24 cellular contexts compared by ENCODE assay signal in the genomic region with DNA sequence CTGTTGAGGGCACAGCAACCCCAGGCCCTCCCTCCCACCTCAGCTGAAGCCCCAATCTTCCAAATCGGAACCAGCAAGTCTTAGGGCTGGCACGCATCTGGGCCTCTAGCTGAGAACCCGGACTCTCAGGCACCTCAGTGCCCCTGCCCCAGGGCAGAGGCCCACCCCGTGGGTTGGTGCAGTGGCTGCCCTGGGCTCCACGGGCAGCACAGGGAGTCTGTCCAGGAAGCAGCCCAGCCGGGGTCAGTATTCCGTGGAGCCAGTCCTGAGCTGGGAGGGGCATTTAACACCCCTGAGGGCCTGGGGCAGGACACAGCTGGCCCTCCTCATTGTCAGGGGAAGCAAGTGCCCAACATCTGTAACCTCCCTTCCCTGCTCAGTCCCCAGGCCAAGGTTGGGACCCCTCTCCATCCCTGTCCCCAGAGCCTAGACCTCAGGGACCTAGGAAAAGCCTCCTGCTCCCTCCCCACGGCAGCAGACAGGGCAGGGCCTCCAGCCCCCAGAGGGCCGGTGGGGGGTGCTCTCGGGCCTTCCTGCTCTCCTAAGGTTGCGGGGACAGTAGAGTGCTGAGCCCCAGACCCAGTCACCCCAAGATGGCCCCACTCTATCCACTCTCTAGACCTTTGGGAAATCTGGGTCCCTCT. TPM values are rescaled to one million over a fixed set of nuclear protein-coding genes. Genes with fewer than 3 reads are reported as not detected.
A peak's percentile ranks its signal among the peaks of the same experiment; 100 is the strongest.
DNase-seq lines count a peak whose midpoint lies in the region; ATAC-seq, FAIRE-seq and TF ChIP-seq lines count a peak whose summit lies in the region.
"Had no signal": no experiment of that assay in that cellular context is flagged by ENCODE, and none has a peak within 500 bp of the region (broad histone marks: within the 10 kb centered on the region; RNA-seq: fewer than 3 reads in every experiment).

No MANE protein-coding gene starts in this region.

- peak overlapping the region; percentile 56 for H2BK15ac ChIP-seq in neuronal stem cell (ENCODE audit: low read length)

- TF ChIP-seq POLR2A in HepG2 (IDR thresholded peaks at IDR 0.05; ENCODE audit: insufficient read depth in 1 of 2, low read depth in 2 of 2, low read length in 2 of 2): no peak

- intact Hi-C loops in HepG2 (cut with micrococcal nuclease; ENCODE audit: unreplicated experiment) (loop anchor here (5.0 kb wide), 1 partner anchor 35 kb away; a partner anchor contains a TSS), heart right ventricle (cut with DNase I) (no loop called here)

- H3K4me3 ChIP-seq in liver (ENCODE audit: low read depth in 1 of 3, low read length in 3 of 3): no peak overlapping the region
- no peak overlapping the region; a peak in 1 of 6 replicates for H3K4me3 ChIP-seq in HepG2 (replicated peaks in 1 of 3; ENCODE audit: insufficient read depth in 1 of 3, low read depth in 2 of 3, low read length in 3 of 3)
- no peak overlapping the region for H3K4me3 ChIP-seq in heart right ventricle
- no peak overlapping the region for H3K4me3 ChIP-seq in neuronal stem cell (ENCODE audit: low read length in 2 of 2)
- H3K4me3 ChIP-seq: adrenal gland, breast epithelium, hepatocyte, lower lobe of right lung, MG63, tibial nerve had no signal

- no TSS peak for BruUV-seq in HepG2 (replicated peaks; lab: Mats Ljungman, UMichigan)

- TF ChIP-seq RAD21 in liver (IDR thresholded peaks at IDR 0.05) (no peak), HepG2 (CRISPR knock-in tag; IDR thresholded peaks at IDR 0.05) (no peak)

- TF ChIP-seq CTCF in liver (IDR thresholded peaks at IDR 0.05; ENCODE audit: low read depth, low read length, missing input control) (no peak), HepG2 (CRISPR knock-in tag; IDR thresholded peaks at IDR 0.05) (no peak), heart right ventricle (IDR thresholded peaks at IDR 0.05) (no peak)

- no peaks in the 10 kb centered on the region for H3K27me3 ChIP-seq in liver (ENCODE audit: control insufficient read depth in 4 of 4, insufficient read depth in 4 of 4, low read length in 3 of 4)
- H3K27me3 ChIP-seq in HepG2 (ENCODE audit: control insufficient read depth in 1 of 2, insufficient read depth in 2 of 2, low read length in 2 of 2): peaks cover 13 to 53% of the 10 kb centered on the region in 2 experiments; a peak in 4 of 5 replicates
- peaks cover 0 to 7% (median 0%) of the 10 kb centered on the region in 7 donors for H3K27me3 ChIP-seq in heart right ventricle
- peaks cover 0 to 28% (median 0%) of the 10 kb centered on the region in 3 experiments for H3K27me3 ChIP-seq in neuronal stem cell (ENCODE audit: control insufficient read depth in 3 of 3, insufficient read depth in 3 of 3, low read depth in 1 of 3, low read length in 3 of 3)
- H3K27me3 ChIP-seq: hepatocyte, MG63, tibial nerve had no signal

- no peak overlapping the region for H4K8ac ChIP-seq in neuronal stem cell (ENCODE audit: low read depth, low read length)

- H2BK120ac ChIP-seq in neuronal stem cell (ENCODE audit: low read depth, low read length): no peak overlapping the region

- no peak overlapping the region for H2AFZ ChIP-seq in HepG2 (ENCODE audit: low read length)
- H2AFZ ChIP-seq in neuronal stem cell (ENCODE audit: low read length): no peak overlapping the region
- H2AFZ ChIP-seq: hepatocyte had no signal

- POLR2A ChIA-PET in HepG2 (lab: Yijun Ruan, JAX): no interaction called here

- ATAC-seq in HepG2 (no peak), heart right ventricle (peak in 2 of 8 donors; percentile 0 to 5), HG02981 (IDR thresholded peaks at IDR 0.05; ENCODE audit: unreplicated experiment) (no peak), GM19351 (IDR thresholded peaks at IDR 0.05; ENCODE audit: unreplicated experiment) (no peak)
- ATAC-seq: activated CD8-positive, alpha-beta T cell treated with anti-CD3 and anti-CD28 coated beads, Interleukin-2, amount 10 ng/mL, durations not matched to agents 7 days and 5 days; lower lobe of right lung; stimulated activated naive CD8-positive, alpha-beta T cell treated with anti-CD3 and anti-CD28 coated beads, Interleukin-15, Interleukin-2, amounts not matched to agents 100 U/mL and 50 U/mL, for 24 hours had no signal

- H3K4me2 ChIP-seq in HepG2 (ENCODE audit: low read depth, low read length): no peak overlapping the region; the same call in 1 of the 2 replicates
- no peak overlapping the region for H3K4me2 ChIP-seq in neuronal stem cell (ENCODE audit: insufficient read depth, low read length, poor library complexity, severe bottlenecking)
- H3K4me2 ChIP-seq: hepatocyte had no signal

- no peak for FAIRE-seq in HepG2 (lab: Jason Lieb, UNC)
- FAIRE-seq: D721Med had no signal

- no peaks in the 10 kb centered on the region for H4K20me1 ChIP-seq in HepG2 (ENCODE audit: insufficient read depth, low read length)

- WGBS in liver: 82% methylated on average over 11 of the region's 11 CpGs
- WGBS in HepG2 (ENCODE audit: low lambda C conversion rate): 11% methylated on average over 3 of the region's 11 CpGs
- WGBS in heart right ventricle, 2 donors: 52 to 57% methylated on average over 11 of the region's 11 CpGs
- no CpG with 5 or more reads among the region's 11 CpGs for WGBS in neuronal stem cell (ENCODE audit: extremely low coverage in 2 of 2, insufficient read length in 2 of 2, insufficient replicate concordance in 1 of 2), 2 donors

- H3K9me3 ChIP-seq in liver (ENCODE audit: control insufficient read depth in 4 of 4, low read length in 3 of 4) (no peaks in the 10 kb centered on the region), HepG2 (ENCODE audit: low read length) (no peaks in the 10 kb centered on the region), heart right ventricle (no peaks in the 10 kb centered on the region), neuronal stem cell (replicated peaks in 1 of 2; ENCODE audit: control insufficient read depth in 2 of 2, insufficient read depth in 1 of 2, low read depth in 1 of 2, low read length in 2 of 2) (no peaks in the 10 kb centered on the region)
- H3K9me3 ChIP-seq: adrenal gland, breast epithelium, lower lobe of right lung, MG63, tibial nerve had no signal

- H2BK12ac ChIP-seq in neuronal stem cell (ENCODE audit: low read length): no peak overlapping the region

- peaks cover 6 to 29% (median 15%) of the 10 kb centered on the region in 4 donors for H3K4me1 ChIP-seq in liver (ENCODE audit: control insufficient read depth in 4 of 4, insufficient read depth in 4 of 4, low read length in 3 of 4)
- peaks cover 52% of the 10 kb centered on the region for H3K4me1 ChIP-seq in HepG2 (ENCODE audit: insufficient read depth, low read length)
- H3K4me1 ChIP-seq in heart right ventricle: peaks cover 38 to 100% (median 95%) of the 10 kb centered on the region in 9 donors
- peaks cover 0 to 12% of the 10 kb centered on the region in 2 donors for H3K4me1 ChIP-seq in neuronal stem cell (ENCODE audit: control insufficient read depth in 2 of 2, insufficient read depth in 1 of 2, low read depth in 1 of 2, low read length in 2 of 2)
- H3K4me1 ChIP-seq: breast epithelium had no signal

- H3K23ac ChIP-seq in neuronal stem cell (ENCODE audit: low read depth, low read length, poor library complexity): peak overlapping the region; percentile 71

- no peak overlapping the region for H3K14ac ChIP-seq in neuronal stem cell (ENCODE audit: low read length)

- CTCF ChIA-PET in HepG2 (lab: Yijun Ruan, JAX; ENCODE audit: low intra/inter-chr PET ratio, low total read pairs): no interaction called here

- no peak overlapping the region for H3K4ac ChIP-seq in neuronal stem cell (ENCODE audit: low read length)

- H3K79me2 ChIP-seq in HepG2 (ENCODE audit: insufficient read depth, low read length): no peaks in the 10 kb centered on the region
- H3K79me2 ChIP-seq: hepatocyte had no signal

- peak overlapping the region in 1 of 2 donors; percentile 95 for H3K27ac ChIP-seq in liver (ENCODE audit: low read depth in 1 of 2, low read length in 2 of 2)
- no peak overlapping the region for H3K27ac ChIP-seq in HepG2 (ENCODE audit: extremely low read length, insufficient read depth, low read length)
- peak overlapping the region in 9 of 10 donors; percentile 73 to 84 (median 79) for H3K27ac ChIP-seq in heart right ventricle
- no peak overlapping the region for H3K27ac ChIP-seq in neuronal stem cell (replicated peaks; ENCODE audit: low read length)
- H3K27ac ChIP-seq: lower lobe of right lung, tibial nerve had no signal

- peaks cover 2% of the 10 kb centered on the region for H3K79me1 ChIP-seq in neuronal stem cell (ENCODE audit: low read depth, low read length)

- in situ Hi-C loops in HepG2 (cut with HindIII; ENCODE audit: extremely low pct_ligation_motif_present, low pct_unique_long_range_greater_than_20kb): no loop called here

- no peak for TF ChIP-seq EP300 in HepG2 (IDR thresholded peaks at IDR 0.05; ENCODE audit: low read depth in 2 of 2, low read length in 2 of 2)
- no peak for TF ChIP-seq EP300 in HepG2 (CRISPR knock-in tag; IDR thresholded peaks at IDR 0.05; ENCODE audit: borderline replicate concordance)

- peak overlapping the region; percentile 75 for H3K18ac ChIP-seq in neuronal stem cell (ENCODE audit: low read length)

- no peak overlapping the region for H4K91ac ChIP-seq in neuronal stem cell (ENCODE audit: low read depth, low read length, poor library complexity)

- H2AK5ac ChIP-seq in neuronal stem cell (ENCODE audit: low read depth, low read length): peak overlapping the region; percentile 82

- H3K9ac ChIP-seq in liver (ENCODE audit: low read depth in 1 of 2, low read length in 2 of 2): no peak overlapping the region
- H3K9ac ChIP-seq in HepG2 (ENCODE audit: insufficient read depth, low read depth, low read length): no peak overlapping the region
- H3K9ac ChIP-seq in neuronal stem cell (ENCODE audit: low read depth, low read length, poor library complexity): no peak overlapping the region

- no peak for DNase-seq in HepG2 (ENCODE audit: low spot score)
- no peak for DNase-seq in heart right ventricle
- no peak for DNase-seq in neuronal stem cell (ENCODE audit: low spot score)
- DNase-seq in RKO (ENCODE audit: low spot score): no peak
- DNase-seq in dermis blood vessel endothelial cell: no peak
- DNase-seq: activated CD4-positive, alpha-beta T cell treated with anti-CD3 and anti-CD28 coated beads for 1 hour; activated CD8-positive, alpha-beta T cell treated with anti-CD3 and anti-CD28 coated beads, Interleukin-2, amount 10 ng/mL, durations not matched to agents 7 days and 5 days; activated naive CD4-positive, alpha-beta T cell; activated T-cell treated with anti-CD3 and anti-CD28 coated beads, Interleukin-2, amount 50 U/mL, for 1 hour; lower lobe of right lung; NCI-H1417 treated with DMSO at 0.1 percent for 48 hours; RPMI8226; stimulated activated CD4-positive, alpha-beta T cell treated with anti-CD3 and anti-CD28 coated beads, Interleukin-4, amount 100 ng/mL, for 24 hours; stimulated activated naive CD8-positive, alpha-beta T cell treated with anti-CD3 and anti-CD28 coated beads, Interleukin-15, Interleukin-2, amounts not matched to agents 100 U/mL and 50 U/mL, for 24 hours had no signal

- H2BK5ac ChIP-seq in neuronal stem cell (ENCODE audit: low read length): no peak overlapping the region

- no peaks in the 10 kb centered on the region for H3K36me3 ChIP-seq in liver (ENCODE audit: control insufficient read depth in 4 of 4, insufficient read depth in 3 of 4, low read depth in 1 of 4, low read length in 3 of 4)
- H3K36me3 ChIP-seq in HepG2 (replicated peaks in 1 of 2; ENCODE audit: control insufficient read depth in 1 of 2, insufficient read depth in 2 of 2, low read length in 2 of 2): no peaks in the 10 kb centered on the region
- H3K36me3 ChIP-seq in heart right ventricle: no peaks in the 10 kb centered on the region
- H3K36me3 ChIP-seq in neuronal stem cell (replicated peaks in 1 of 2; ENCODE audit: control insufficient read depth in 2 of 2, insufficient read depth in 2 of 2, low read length in 2 of 2): no peaks in the 10 kb centered on the region
- H3K36me3 ChIP-seq: adrenal gland, breast epithelium, lower lobe of right lung, MG63, tibial nerve had no signal

RNA-seq across cellular contexts. Expression of a gene that starts 36.5 kb away (rescaled TPM):
- total RNA-seq in liver (10 to 100 TPM; 27.1 to 30.3 TPM), HepG2 (2016; rRNA removed; fragmentation: Illumina TruSeq; extraction: Trizol) (9.5 and 18.8 TPM in 2 replicates), heart right ventricle (1 to 10 TPM in 5 of 10 donors, under 1 TPM in 5; 0.49 to 1.4 (median 0.98) TPM), dermis blood vessel endothelial cell (0.34 TPM in 1 of 2 replicates, not detected in the other)
- polyA plus RNA-seq in liver (10 to 100 TPM; 18.2 to 19.3 TPM), HepG2 (2011; rRNA removed) (3.7 and 6.0 TPM in 2 replicates), heart right ventricle (under 1 TPM; 0.14 to 0.44 TPM)
- total RNA-seq in HepG2 (2016; cell fraction: cytosol; rRNA removed; fragmentation: Illumina TruSeq; extraction: Trizol; ENCODE audit: low read depth): 3.7 and 5.6 TPM in 2 replicates
- total RNA-seq in HepG2 (2016; cell fraction: insoluble cytoplasmic fraction; rRNA removed; fragmentation: Illumina TruSeq; extraction: Trizol): 10.4 and 17.8 TPM in 2 replicates
- 7.4 and 8.0 TPM in 2 replicates for total RNA-seq in HepG2 (2016; cell fraction: membrane; rRNA removed; fragmentation: Illumina TruSeq; extraction: Trizol)
- total RNA-seq in HepG2 (2016; cell fraction: nucleus; rRNA removed; fragmentation: Illumina TruSeq; extraction: Trizol): 17.0 and 17.6 TPM in 2 replicates
- 4.4 and 5.0 TPM in 2 replicates for polyA plus RNA-seq in HepG2 (2011; cell fraction: cytosol; rRNA removed)
- polyA plus RNA-seq in HepG2 (2011; cell fraction: nucleus; rRNA removed): 10.3 and 12.4 TPM in 2 replicates
- polyA plus RNA-seq in HepG2 (2012): 0.66 and 5.8 TPM in 2 replicates
- polyA plus RNA-seq in HepG2 (2016; cell fraction: cytosol; fragmentation: Illumina TruSeq; extraction: Trizol; ENCODE audit: low read depth): 2.3 and 2.8 TPM in 2 replicates
- 7.2 and 9.0 TPM in 2 replicates for polyA plus RNA-seq in HepG2 (2016; cell fraction: insoluble cytoplasmic fraction; fragmentation: Illumina TruSeq; extraction: Trizol; ENCODE audit: low read depth)
- polyA plus RNA-seq in HepG2 (2016; cell fraction: membrane; fragmentation: Illumina TruSeq; extraction: Trizol; ENCODE audit: low read depth): 3.9 and 4.9 TPM in 2 replicates
- polyA plus RNA-seq in HepG2 (2016; cell fraction: nucleus; fragmentation: Illumina TruSeq; extraction: Trizol; ENCODE audit: insufficient read depth, low read depth): 27.1 and 27.7 TPM in 2 replicates
- 1.2 and 11.3 TPM in 2 replicates for polyA minus RNA-seq in HepG2 (2011; rRNA and poly(A)+ RNA removed; ENCODE audit: low replicate concordance)
- polyA minus RNA-seq in HepG2 (2011; cell fraction: cytosol; rRNA and poly(A)+ RNA removed): 7.0 and 7.2 TPM in 2 replicates
- 5.8 and 7.1 TPM in 2 replicates for polyA minus RNA-seq in HepG2 (2011; cell fraction: nucleus; rRNA and poly(A)+ RNA removed)
- 0.18 TPM for polyA plus RNA-seq in neuronal stem cell (2013, experiment 1 of 2)
- 0.22 TPM for polyA plus RNA-seq in neuronal stem cell (2013, experiment 2 of 2)
- total RNA-seq: A673; activated CD8-positive, alpha-beta T cell treated with anti-CD3 and anti-CD28 coated beads, Interleukin-2, amount 10 ng/mL, durations not matched to agents 7 days and 5 days had no signal

Comparison
In these comparisons a context has a peak if more than half of its experiments do, and no peak if none do; other contexts are left out.
1. H3K27ac ChIP-seq: peak in heart right ventricle (9 of 10); none in HepG2 (single experiment) and neuronal stem cell (single experiment).